ENCODE assay signal across 25 cellular contexts in genomic region chr5:138450971-138451370, GRCh38. TPM values are rescaled to one million over a fixed set of nuclear protein-coding genes. Genes with fewer than 3 reads are reported as not detected.
"Had no signal": no experiment of that assay in that cellular context is flagged by ENCODE, and none has a peak within 500 bp of the region (broad histone marks: within the 10 kb centered on the region; RNA-seq: fewer than 3 reads in every experiment).

No MANE protein-coding gene starts in this region.

- H3K4me1 ChIP-seq: psoas muscle, uterus had no signal

- H3K27ac ChIP-seq: ovary, parathyroid adenoma, psoas muscle, right lobe of liver, skin epidermis, spleen, stomach, thoracic aorta, thyroid gland, tibial nerve, upper lobe of left lung, uterus had no signal

- H3K9me3 ChIP-seq: ovary, psoas muscle, right lobe of liver, spleen, stomach, thoracic aorta, thyroid gland, tibial nerve, upper lobe of left lung, uterus had no signal

- H3K79me2 ChIP-seq: parathyroid adenoma had no signal

- H3K4me3 ChIP-seq: ovary, psoas muscle, right lobe of liver, smooth muscle cell, spleen, stomach, thoracic aorta, thyroid gland, tibial nerve, upper lobe of left lung, uterus had no signal

- H3K9ac ChIP-seq: parathyroid adenoma had no signal

- H2AFZ ChIP-seq: parathyroid adenoma had no signal

- DNase-seq: naive B cell; naive thymus-derived CD8-positive, alpha-beta T cell; nephron progenitor cell; occipital lobe; right cardiac atrium; right lobe of liver; spleen; stimulated activated CD4-positive, alpha-beta T cell treated with anti-CD3 and anti-CD28 coated beads, Interleukin-12 subunit alpha, Interleukin-12 subunit beta, amount 100 ng/mL, for 4 hours; stimulated activated CD4-positive, alpha-beta T cell treated with anti-CD3 and anti-CD28 coated beads, Interleukin-2, amount 100 ng/mL, for 24 hours; stimulated activated CD4-positive, alpha-beta T cell treated with anti-CD3 and anti-CD28 coated beads, Interleukin-2, amount 100 ng/mL, for 48 hours; stimulated activated CD4-positive, alpha-beta T cell treated with anti-CD3 and anti-CD28 coated beads, Interleukin-4, amount 100 ng/mL, for 24 hours; stimulated activated naive B cell treated with anti-CD40 and anti-IgM and Interleukin-4, amounts not matched to agents 10 μg/mL and 1 μg/mL and 100 μg/mL, for 72 hours; stimulated activated naive CD4-positive, alpha-beta T cell treated with Interleukin-2 at 50 U/mL for 16 hours; stomach; thyroid gland; trophoblast cell; upper lobe of left lung; uterus had no signal

- ATAC-seq: right cardiac atrium had no signal

- H3K36me3 ChIP-seq: ovary, right lobe of liver, spleen, stomach, thoracic aorta, thyroid gland, tibial nerve, upper lobe of left lung, uterus had no signal

- H3K27me3 ChIP-seq: ovary, right lobe of liver, spleen, stomach, thyroid gland, tibial nerve, upper lobe of left lung, uterus had no signal

RNA-seq across cellular contexts. Expression of gene REEP2, which starts 12.1 kb away (rescaled TPM):
- total RNA-seq: right lobe of liver had no signal
